In genomic region chr9:98472216-98472615, GRCh38 we compare ENCODE assay signal across 1 cellular context.
TF ChIP-seq lines count a peak whose summit lies in the region.

No MANE protein-coding gene starts in this region.

TF ChIP-seq in HCT116, 20 proteins besides CTCF, POLR2A, EP300 and RAD21 (continued from another document):
- TF ChIP-seq, protein P1, sequence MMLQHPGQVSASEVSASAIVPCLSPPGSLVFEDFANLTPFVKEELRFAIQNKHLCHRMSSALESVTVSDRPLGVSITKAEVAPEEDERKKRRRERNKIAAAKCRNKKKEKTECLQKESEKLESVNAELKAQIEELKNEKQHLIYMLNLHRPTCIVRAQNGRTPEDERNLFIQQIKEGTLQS (IDR thresholded peaks at IDR 0.05): no peak
